ENCODE assay signal across 23 cellular contexts in genomic region chr5:103016167-103016566, GRCh38.
"Had no signal": no experiment of that assay in that cellular context is flagged by ENCODE, and none has a peak within 500 bp of the region (broad histone marks: within the 10 kb centered on the region; RNA-seq: fewer than 3 reads in every experiment).

No MANE protein-coding gene starts in this region.

- H3K9me3 ChIP-seq: SJSA1 had no signal

- H3K9ac ChIP-seq: KMS-11 had no signal

- H3K4me1 ChIP-seq: SJSA1 had no signal

- H3K27me3 ChIP-seq: SJSA1 had no signal

- DNase-seq: IMR-90, Kasumi-1, MV-4-11, NCI-H1048, NCI-H1105, NCI-H1417, NCI-H1436 treated with DMSO at 0.1 percent for 48 hours, NCI-H1694, NCI-H1930, NCI-H2081, NCI-H2171, NCI-H226, NCI-H446, NCI-H510A, NCI-H524 treated with DMSO at 0.1 percent for 48 hours, NCI-H69, NCI-H774, Right ventricle myocardium superior, RPMI8226, SIG-M5 had no signal

- H3K4me3 ChIP-seq: SJSA1 had no signal

- H3K4me2 ChIP-seq: KMS-11 had no signal

- ATAC-seq: HepG2 had no signal
